8 cellular contexts compared by ENCODE assay signal in the genomic region with DNA sequence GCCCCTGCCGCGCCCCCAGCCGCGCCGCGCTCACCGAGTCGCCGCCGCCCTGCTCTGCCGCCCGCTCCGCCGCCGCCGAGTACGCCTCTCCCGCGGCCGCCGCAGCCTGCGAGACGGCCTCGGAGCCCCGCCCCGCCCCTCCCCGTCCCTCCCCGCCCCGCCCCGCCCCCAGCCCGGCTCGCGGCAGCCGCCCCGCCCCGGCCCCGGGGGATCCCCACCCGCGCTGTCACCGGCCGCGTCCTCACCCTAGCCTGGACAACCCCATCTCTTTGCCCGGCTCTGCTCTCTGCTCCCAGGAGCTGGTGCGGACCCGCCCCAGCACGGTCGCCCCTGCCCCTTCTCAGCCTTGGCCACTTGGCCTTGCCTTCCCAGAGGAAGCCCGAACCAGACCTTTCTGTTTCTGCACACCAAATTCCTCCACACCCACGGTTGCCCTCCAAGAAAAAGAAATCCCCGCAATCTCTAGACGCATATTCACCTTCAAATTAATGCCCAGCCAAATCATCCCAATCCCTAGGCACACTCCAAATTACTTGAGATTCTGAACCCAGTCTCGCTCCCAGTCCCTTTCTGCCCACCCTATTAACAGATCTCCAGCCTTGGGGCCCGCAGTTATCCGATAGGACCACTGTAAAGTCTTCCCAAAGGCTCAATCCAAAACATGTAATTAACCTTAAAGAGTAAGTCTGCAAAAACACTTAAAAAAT. TPM values are rescaled to one million over a fixed set of nuclear protein-coding genes. Genes with fewer than 3 reads are reported as not detected.
DNase-seq lines count a peak whose midpoint lies in the region; ATAC-seq and TF ChIP-seq lines count a peak whose summit lies in the region.

TSS of gene CYRIA (minus strand) at position 89 of the 707 bp plus-strand sequence. CDS start 77,715 bp downstream, outside the sequence.

- peaks cover 11% of the 10 kb centered on the region for H3K4me1 Mint-ChIP-seq in progenitor cell of endocrine pancreas (ENCODE audit: low read depth)

- TF ChIP-seq POLR2A in adrenal gland (IDR thresholded peaks at IDR 0.05), result no peak

- DNase-seq in NCI-H1105 (lab: John Stamatoyannopoulos, UW) (peak; percentile 27), NCI-H1105 treated with DMSO at 0.1 percent for 48 hours (lab: John Stamatoyannopoulos, UW) (no peak), RPMI8226 (peak; percentile 61), adrenal gland (peak; percentile 54 to 76 (median 73)), left ventricle myocardium inferior (peak; percentile 76), progenitor cell of endocrine pancreas (ENCODE audit: low spot score, unreplicated experiment) (peak; percentile 42)

- H3K36me3 Mint-ChIP-seq in progenitor cell of endocrine pancreas (ENCODE audit: insufficient read depth), result no peaks in the 10 kb centered on the region

- peak within 1 kb of the TSS; percentile 71 for H3K4me3 Mint-ChIP-seq in progenitor cell of endocrine pancreas (ENCODE audit: low read depth)

- H3K27ac ChIP-seq in adrenal gland, result peak within 1 kb of the TSS in 4 of 5 donors; percentile 39 to 89 (median 64)
- peak within 1 kb of the TSS; percentile 76 for H3K27ac ChIP-seq in left ventricle myocardium inferior (replicated peaks)

- peak within 1 kb of the TSS; percentile 33 for H3K27ac Mint-ChIP-seq in progenitor cell of endocrine pancreas

- ATAC-seq in HG03025 (IDR thresholded peaks at IDR 0.05; ENCODE audit: low FRiP score, unreplicated experiment) (peak; percentile 61), HG03097 (IDR thresholded peaks at IDR 0.05; ENCODE audit: low FRiP score, unreplicated experiment) (no peak)

- intact Hi-C loops in adrenal gland (cut with DNase I) (no loop called here), left ventricle myocardium inferior (cut with micrococcal nuclease) (no loop called here)

- H3K4me3 ChIP-seq in adrenal gland (peak within 1 kb of the TSS in 3 of 4 donors; percentile 49 to 79 (median 60)), left ventricle myocardium inferior (peak within 1 kb of the TSS; percentile 74)

- 4 to 34% (median 16%) methylated on average over 7 to 50 of the region's 54 CpGs for WGBS in adrenal gland, 4 donors

- TF ChIP-seq CTCF in adrenal gland (IDR thresholded peaks at IDR 0.05), result no peak
- TF ChIP-seq CTCF in left ventricle myocardium inferior (IDR thresholded peaks at IDR 0.05; ENCODE audit: borderline replicate concordance), result no peak
- no peak for TF ChIP-seq CTCF in progenitor cell of endocrine pancreas (IDR thresholded peaks at IDR 0.05; ENCODE audit: unreplicated experiment)

- no peaks in the 10 kb centered on the region for H3K9me3 Mint-ChIP-seq in progenitor cell of endocrine pancreas (ENCODE audit: low read depth)

- peaks cover 22 to 49% of the 10 kb centered on the region in 2 donors for H3K4me1 ChIP-seq in adrenal gland (replicated peaks in 1 of 2)
- peaks cover 48% of the 10 kb centered on the region for H3K4me1 ChIP-seq in left ventricle myocardium inferior

- H3K36me3 ChIP-seq in adrenal gland (replicated peaks in 1 of 2), result no peaks in the 10 kb centered on the region
- no peaks in the 10 kb centered on the region for H3K36me3 ChIP-seq in left ventricle myocardium inferior

- H3K27me3 ChIP-seq in adrenal gland (no peaks in the 10 kb centered on the region), left ventricle myocardium inferior (ENCODE audit: low read depth) (no peaks in the 10 kb centered on the region)

- no peaks in the 10 kb centered on the region for H3K9me3 ChIP-seq in adrenal gland (replicated peaks in 1 of 3)
- no peaks in the 10 kb centered on the region for H3K9me3 ChIP-seq in left ventricle myocardium inferior (replicated peaks)

- H3K27me3 Mint-ChIP-seq in progenitor cell of endocrine pancreas, result peaks cover 70% of the 10 kb centered on the region

RNA-seq across cellular contexts. Expression of gene CYRIA, which starts in this region (rescaled TPM):
- total RNA-seq in adrenal gland, result 10 to 100 TPM; 14.7 to 31.0 (median 20.1) TPM
- 10 to 100 TPM in 1 of 3 donors, 1 to 10 TPM in 2; 2.4 to 12.4 (median 5.7) TPM for polyA plus RNA-seq in adrenal gland
- total RNA-seq in left ventricle myocardium inferior, result 4.1 TPM
- total RNA-seq in progenitor cell of endocrine pancreas, result 0.91 and 2.0 TPM in 2 replicates
